16 cellular contexts compared by ENCODE assay signal in genomic region chr19:46696052-46696451, GRCh38. TPM values are rescaled to one million over a fixed set of nuclear protein-coding genes. Genes with fewer than 3 reads are reported as not detected.
DNase-seq lines count a peak whose midpoint lies in the region; ATAC-seq, FAIRE-seq and TF ChIP-seq lines count a peak whose summit lies in the region.
"Had no signal": no experiment of that assay in that cellular context is flagged by ENCODE, and none has a peak within 500 bp of the region (broad histone marks: within the 10 kb centered on the region; RNA-seq: fewer than 3 reads in every experiment).

No MANE protein-coding gene starts in this region.

- H3K36me3 Mint-ChIP-seq in activated naive CD4-positive, alpha-beta T cell treated with anti-CD3 and anti-CD28 coated beads, Interleukin-2, amount 50 U/mL, for 72 hours, result peaks cover 13 to 32% of the 10 kb centered on the region in 2 donors
- peaks cover 46% of the 10 kb centered on the region for H3K36me3 Mint-ChIP-seq in astrocyte (ENCODE audit: low read depth, unreplicated experiment)

- H3K36me3 ChIP-seq in astrocyte (ENCODE audit: insufficient read depth, low read length) (peaks cover 52% of the 10 kb centered on the region), mesendoderm (ENCODE audit: control insufficient read depth, insufficient read depth, low read length) (peaks cover 18% of the 10 kb centered on the region)

- no peaks in the 10 kb centered on the region for H3K27me3 ChIP-seq in astrocyte (ENCODE audit: insufficient read depth, low read length)
- H3K27me3 ChIP-seq in mesendoderm (ENCODE audit: insufficient read depth, low read length, poor library complexity), result no peaks in the 10 kb centered on the region
- H3K27me3 ChIP-seq: BE2C had no signal

- no peak overlapping the region for H3K9ac ChIP-seq in astrocyte (ENCODE audit: low read length)
- H3K9ac ChIP-seq in mesendoderm (ENCODE audit: low read length), result no peak overlapping the region

- no peak overlapping the region for H2BK5ac ChIP-seq in mesendoderm (ENCODE audit: low read length)

- H3K4me2 ChIP-seq in astrocyte (ENCODE audit: low read length), result no peak overlapping the region
- H3K4me2 ChIP-seq in mesendoderm (ENCODE audit: low read length), result no peak overlapping the region
- H3K4me2 ChIP-seq: A549 had no signal

- no peak overlapping the region for H2AK5ac ChIP-seq in mesendoderm (ENCODE audit: low read length)

- H2AFZ ChIP-seq in astrocyte (ENCODE audit: low read depth, low read length), result no peak overlapping the region

- no peak overlapping the region for H4K5ac ChIP-seq in mesendoderm (ENCODE audit: low read length)

- H3K79me2 ChIP-seq in astrocyte (ENCODE audit: insufficient read depth, low read length), result no peaks in the 10 kb centered on the region
- peaks cover 1% of the 10 kb centered on the region for H3K79me2 ChIP-seq in mesendoderm (ENCODE audit: control insufficient read depth, insufficient read depth, low read length)

- no peak overlapping the region for H3K56ac ChIP-seq in mesendoderm (ENCODE audit: low read length)

- no peak for ATAC-seq in activated naive CD4-positive, alpha-beta T cell treated with anti-CD3 and anti-CD28 coated beads, Interleukin-2, amount 50 U/mL, for 72 hours
- no peak for ATAC-seq in GM18517 (IDR thresholded peaks at IDR 0.05; ENCODE audit: unreplicated experiment)
- ATAC-seq: A549 had no signal

- DNase-seq in activated naive CD4-positive, alpha-beta T cell treated with anti-CD3 and anti-CD28 coated beads, Interleukin-2, amount 50 U/mL, for 72 hours (ENCODE audit: low spot score in 2 of 2), result no peak
- no peak for DNase-seq in activated naive CD4-positive, alpha-beta T cell (lab: John Stamatoyannopoulos, UW)
- DNase-seq in astrocyte (ENCODE audit: low read depth) (no peak), mesendoderm (peak; percentile 88), 8988T (no peak), SHP77 treated with DMSO at 0.1 percent for 48 hours (lab: John Stamatoyannopoulos, UW) (no peak)
- DNase-seq: BE2C; CD4-positive, alpha-beta memory T cell; DMS79; IMR-90 had no signal

- H3K27ac ChIP-seq in astrocyte (ENCODE audit: low read depth, low read length), result no peak overlapping the region
- H3K27ac ChIP-seq in mesendoderm (ENCODE audit: low read depth, low read length), result no peak overlapping the region
- H3K27ac ChIP-seq: A549, C4-2B had no signal

- no peaks in the 10 kb centered on the region for H3K27me3 Mint-ChIP-seq in astrocyte (ENCODE audit: low read depth, unreplicated experiment)
- H3K27me3 Mint-ChIP-seq: CD4-positive, alpha-beta memory T cell had no signal

- no peak for TF ChIP-seq CTCF in astrocyte (IDR thresholded peaks at IDR 0.05; ENCODE audit: insufficient read depth, low read depth, low read length)

- H3K79me1 ChIP-seq in mesendoderm (ENCODE audit: low read length), result peaks cover 2% of the 10 kb centered on the region

- H3K18ac ChIP-seq in mesendoderm (ENCODE audit: low read length), result no peak overlapping the region

- H3K4me3 ChIP-seq in astrocyte (ENCODE audit: insufficient read depth, low read depth, low read length), result no peak overlapping the region
- no peak overlapping the region for H3K4me3 ChIP-seq in mesendoderm (ENCODE audit: low read length)
- H3K4me3 ChIP-seq: A549 had no signal

- no peak for FAIRE-seq in astrocyte (lab: Jason Lieb, UNC)
- FAIRE-seq: A549, G401.6, GM12891, H54 had no signal

- no peak overlapping the region for H2BK15ac ChIP-seq in mesendoderm (replicated peaks; ENCODE audit: low read depth)

- peaks cover 40% of the 10 kb centered on the region for H4K20me1 ChIP-seq in astrocyte (ENCODE audit: insufficient read depth, low read length)

- no peaks in the 10 kb centered on the region for H3K4me1 Mint-ChIP-seq in astrocyte (ENCODE audit: low read depth, unreplicated experiment)
- H3K4me1 Mint-ChIP-seq: CD4-positive, alpha-beta memory T cell had no signal

- H3K4ac ChIP-seq in mesendoderm (ENCODE audit: low read depth, low read length), result no peak overlapping the region

- H3K23ac ChIP-seq in mesendoderm (ENCODE audit: low read length), result no peak overlapping the region

- H3K4me1 ChIP-seq in astrocyte (ENCODE audit: insufficient read depth, low read length), result peaks cover 6% of the 10 kb centered on the region
- H3K4me1 ChIP-seq in mesendoderm (ENCODE audit: control insufficient read depth, low read depth, low read length), result no peaks in the 10 kb centered on the region
- H3K4me1 ChIP-seq: BE2C had no signal

- H3K9me3 Mint-ChIP-seq in activated naive CD4-positive, alpha-beta T cell treated with anti-CD3 and anti-CD28 coated beads, Interleukin-2, amount 50 U/mL, for 72 hours, result no peaks in the 10 kb centered on the region
- H3K9me3 Mint-ChIP-seq in astrocyte (ENCODE audit: unreplicated experiment), result no peaks in the 10 kb centered on the region
- H3K9me3 Mint-ChIP-seq: CD4-positive, alpha-beta memory T cell had no signal

- no peak overlapping the region for H2BK120ac ChIP-seq in mesendoderm (ENCODE audit: low read depth, low read length)

- no CpG with 5 or more reads among the region's 10 CpGs for WGBS in mesendoderm (ENCODE audit: extremely low coverage, insufficient coverage, low lambda C conversion rate)

- H4K8ac ChIP-seq in mesendoderm (ENCODE audit: low read depth, low read length), result no peak overlapping the region

- peak overlapping the region; percentile 20 for H3K4me3 Mint-ChIP-seq in astrocyte (ENCODE audit: unreplicated experiment)
- H3K4me3 Mint-ChIP-seq: CD4-positive, alpha-beta memory T cell had no signal

- peak overlapping the region; percentile 23 to 63 for H3K27ac Mint-ChIP-seq in activated naive CD4-positive, alpha-beta T cell treated with anti-CD3 and anti-CD28 coated beads, Interleukin-2, amount 50 U/mL, for 72 hours
- H3K27ac Mint-ChIP-seq in astrocyte (ENCODE audit: unreplicated experiment), result no peak overlapping the region

- H3K9me3 ChIP-seq in astrocyte (ENCODE audit: insufficient read depth, low read depth, low read length), result no peaks in the 10 kb centered on the region
- H3K9me3 ChIP-seq: A549, BE2C had no signal

RNA-seq across cellular contexts. Expression of gene PRKD2, which starts 20.9 kb away (rescaled TPM):
- total RNA-seq in activated naive CD4-positive, alpha-beta T cell treated with anti-CD3 and anti-CD28 coated beads, Interleukin-2, amount 50 U/mL, for 72 hours, result 100 to 1,000 TPM in 1 of 2 donors, 10 to 100 TPM in 1; 76.8 to 129 TPM
- total RNA-seq in astrocyte, result 45.8 and 54.6 TPM in 2 replicates
- polyA plus RNA-seq in mesendoderm (2013, experiment 1 of 2), result 31.9 TPM
- polyA plus RNA-seq in mesendoderm (2013, experiment 2 of 2), result 37.0 TPM

RNA-seq across cellular contexts. Expression of gene DACT3, which starts 35.1 kb away (rescaled TPM):
- total RNA-seq in activated naive CD4-positive, alpha-beta T cell treated with anti-CD3 and anti-CD28 coated beads, Interleukin-2, amount 50 U/mL, for 72 hours, result 10 to 100 TPM in 1 of 2 donors, 1 to 10 TPM in 1; 1.9 to 25.9 TPM
- total RNA-seq in astrocyte, result 19.8 and 27.7 TPM in 2 replicates
- 0.41 TPM for polyA plus RNA-seq in mesendoderm (2013, experiment 1 of 2)
- 0.42 TPM for polyA plus RNA-seq in mesendoderm (2013, experiment 2 of 2)
- total RNA-seq: CD4-positive, alpha-beta memory T cell had no signal
- polyA plus RNA-seq: CD4-positive, alpha-beta memory T cell had no signal

RNA-seq across cellular contexts. Expression of gene FKRP, which starts 49.8 kb away (rescaled TPM):
- total RNA-seq in activated naive CD4-positive, alpha-beta T cell treated with anti-CD3 and anti-CD28 coated beads, Interleukin-2, amount 50 U/mL, for 72 hours, result 1 to 10 TPM; 2.8 to 9.7 TPM
- total RNA-seq in astrocyte, result 25.1 and 28.1 TPM in 2 replicates
- 27.1 TPM for polyA plus RNA-seq in mesendoderm (2013, experiment 1 of 2)
- 26.5 TPM for polyA plus RNA-seq in mesendoderm (2013, experiment 2 of 2)

RNA-seq across cellular contexts. Expression of gene STRN4, which starts 50.2 kb away (rescaled TPM):
- total RNA-seq in activated naive CD4-positive, alpha-beta T cell treated with anti-CD3 and anti-CD28 coated beads, Interleukin-2, amount 50 U/mL, for 72 hours, result 100 to 1,000 TPM in 1 of 2 donors, 10 to 100 TPM in 1; 67.3 to 117 TPM
- total RNA-seq in astrocyte, result 75.0 and 80.8 TPM in 2 replicates
- 77.7 TPM for polyA plus RNA-seq in mesendoderm (2013, experiment 1 of 2)
- polyA plus RNA-seq in mesendoderm (2013, experiment 2 of 2), result 76.0 TPM
